Comparison of ENCODE assay signal across 8 cellular contexts in genomic region chr15:38670142-38671002, GRCh38.
DNase-seq lines count a peak whose midpoint lies in the region; ATAC-seq and TF ChIP-seq lines count a peak whose summit lies in the region.

No MANE protein-coding gene starts in this region.

- no peaks in the 10 kb centered on the region for H3K79me2 ChIP-seq in mesendoderm (ENCODE audit: control insufficient read depth, insufficient read depth, low read length)

- H3K23ac ChIP-seq in mesendoderm (ENCODE audit: low read length), result no peak overlapping the region

- H2BK120ac ChIP-seq in mesendoderm (ENCODE audit: low read depth, low read length), result no peak overlapping the region

- peaks cover 0 to 7% of the 10 kb centered on the region in 2 donors for H3K27me3 ChIP-seq in tibial artery
- peaks cover 3% of the 10 kb centered on the region for H3K27me3 ChIP-seq in mesendoderm (ENCODE audit: insufficient read depth, low read length, poor library complexity)

- TF ChIP-seq CTCF in tibial artery (IDR thresholded peaks at IDR 0.05), result no peak

- H3K4me1 ChIP-seq in tibial artery (no peaks in the 10 kb centered on the region), mesendoderm (ENCODE audit: control insufficient read depth, low read depth, low read length) (peaks cover 4% of the 10 kb centered on the region)

- no peak overlapping the region for H3K9ac ChIP-seq in mesendoderm (ENCODE audit: low read length)

- H2BK15ac ChIP-seq in mesendoderm (replicated peaks; ENCODE audit: low read depth), result no peak overlapping the region

- no peaks in the 10 kb centered on the region for H3K79me1 ChIP-seq in mesendoderm (ENCODE audit: low read length)

- intact Hi-C loops in activated T-helper 2 cell treated with anti-CD3 and anti-CD28 coated beads, Interferon-gamma antibody, Interleukin-2, Interleukin-4, amounts not matched to agents 10 μg/mL and 5 μg/mL and 100 μg/mL, durations not matched to agents 14 hours and 24 hours and 36 hours (cut with micrococcal nuclease), result loop anchor here (1.0 to 5.0 kb wide), 8 partner anchors 13 to 957 kb away; no protein-coding TSS in a partner anchor
- intact Hi-C loops in tibial artery (cut with DNase I; ENCODE audit: low total_unique reads), result no loop called here

- no peaks in the 10 kb centered on the region for H3K27me3 Mint-ChIP-seq in activated T-helper 2 cell treated with anti-CD3 and anti-CD28 coated beads, Interferon-gamma antibody, Interleukin-2, Interleukin-4, amounts not matched to agents 10 μg/mL and 5 μg/mL and 100 μg/mL, durations not matched to agents 14 hours and 24 hours and 36 hours (ENCODE audit: low read depth)
- H3K27me3 Mint-ChIP-seq in stimulated activated naive B cell treated with anti-CD40 and anti-IgM and Interleukin-4, amounts not matched to agents 10 μg/mL and 1 μg/mL and 100 μg/mL, for 72 hours, result no peaks in the 10 kb centered on the region

- H3K18ac ChIP-seq in mesendoderm (ENCODE audit: low read length), result no peak overlapping the region

- H4K5ac ChIP-seq in mesendoderm (ENCODE audit: low read length), result no peak overlapping the region

- no peak overlapping the region for H2AK5ac ChIP-seq in mesendoderm (ENCODE audit: low read length)

- peak; percentile 69 for DNase-seq in activated T-helper 2 cell treated with anti-CD3 and anti-CD28 coated beads, Interferon-gamma antibody, Interleukin-2, Interleukin-4, amounts not matched to agents 10 μg/mL and 5 μg/mL and 100 μg/mL, durations not matched to agents 14 hours and 24 hours and 36 hours (ENCODE audit: low spot score)
- DNase-seq in stimulated activated naive B cell treated with anti-CD40 and anti-IgM and Interleukin-4, amounts not matched to agents 10 μg/mL and 1 μg/mL and 100 μg/mL, for 72 hours, result peak; percentile 53
- DNase-seq in tibial artery, result no peak
- DNase-seq in NCI-H345 (lab: John Stamatoyannopoulos, UW), result no peak
- no peak for DNase-seq in mesendoderm
- no peak for DNase-seq in caudate nucleus (lab: John Stamatoyannopoulos, UW)

- H3K4me2 ChIP-seq in mesendoderm (ENCODE audit: low read length), result no peak overlapping the region

- H3K27ac ChIP-seq in tibial artery (no peak overlapping the region), mesendoderm (ENCODE audit: low read depth, low read length) (no peak overlapping the region), caudate nucleus (ENCODE audit: low read depth, low read length) (no peak overlapping the region)

- ATAC-seq in GM21360 (IDR thresholded peaks at IDR 0.05; ENCODE audit: unreplicated experiment) (peak; percentile 31), HG03378 (IDR thresholded peaks at IDR 0.05; ENCODE audit: unreplicated experiment) (peak; percentile 42)
- peak; percentile 67 to 68 for ATAC-seq in stimulated activated naive B cell treated with anti-CD40 and anti-IgM and Interleukin-4, amounts not matched to agents 10 μg/mL and 1 μg/mL and 100 μg/mL, for 72 hours (replicated peaks)

- H3K9me3 ChIP-seq in tibial artery, result no peaks in the 10 kb centered on the region

- no peak overlapping the region for H2BK5ac ChIP-seq in mesendoderm (ENCODE audit: low read length)

- WGBS in mesendoderm (ENCODE audit: extremely low coverage, insufficient coverage, low lambda C conversion rate), result no CpG with 5 or more reads among the region's 3 CpGs

- H3K36me3 Mint-ChIP-seq in activated T-helper 2 cell treated with anti-CD3 and anti-CD28 coated beads, Interferon-gamma antibody, Interleukin-2, Interleukin-4, amounts not matched to agents 10 μg/mL and 5 μg/mL and 100 μg/mL, durations not matched to agents 14 hours and 24 hours and 36 hours (ENCODE audit: low read depth), result peaks cover 14% of the 10 kb centered on the region
- H3K36me3 Mint-ChIP-seq in stimulated activated naive B cell treated with anti-CD40 and anti-IgM and Interleukin-4, amounts not matched to agents 10 μg/mL and 1 μg/mL and 100 μg/mL, for 72 hours, result no peaks in the 10 kb centered on the region

- no peak overlapping the region for H3K56ac ChIP-seq in mesendoderm (ENCODE audit: low read length)

- no peak overlapping the region for H4K8ac ChIP-seq in mesendoderm (ENCODE audit: low read depth, low read length)

- H3K4me3 ChIP-seq in tibial artery (no peak overlapping the region), mesendoderm (ENCODE audit: low read length) (no peak overlapping the region)

- no peak overlapping the region for H3K4ac ChIP-seq in mesendoderm (ENCODE audit: low read depth, low read length)

- peak overlapping the region; percentile 98 for H3K27ac Mint-ChIP-seq in activated T-helper 2 cell treated with anti-CD3 and anti-CD28 coated beads, Interferon-gamma antibody, Interleukin-2, Interleukin-4, amounts not matched to agents 10 μg/mL and 5 μg/mL and 100 μg/mL, durations not matched to agents 14 hours and 24 hours and 36 hours
- H3K27ac Mint-ChIP-seq in stimulated activated naive B cell treated with anti-CD40 and anti-IgM and Interleukin-4, amounts not matched to agents 10 μg/mL and 1 μg/mL and 100 μg/mL, for 72 hours, result peak overlapping the region; percentile 92

- H3K4me3 Mint-ChIP-seq in activated T-helper 2 cell treated with anti-CD3 and anti-CD28 coated beads, Interferon-gamma antibody, Interleukin-2, Interleukin-4, amounts not matched to agents 10 μg/mL and 5 μg/mL and 100 μg/mL, durations not matched to agents 14 hours and 24 hours and 36 hours (ENCODE audit: low read depth), result peak overlapping the region; percentile 68
- peak overlapping the region; percentile 37 to 50 for H3K4me3 Mint-ChIP-seq in stimulated activated naive B cell treated with anti-CD40 and anti-IgM and Interleukin-4, amounts not matched to agents 10 μg/mL and 1 μg/mL and 100 μg/mL, for 72 hours

- H3K9me3 Mint-ChIP-seq in activated T-helper 2 cell treated with anti-CD3 and anti-CD28 coated beads, Interferon-gamma antibody, Interleukin-2, Interleukin-4, amounts not matched to agents 10 μg/mL and 5 μg/mL and 100 μg/mL, durations not matched to agents 14 hours and 24 hours and 36 hours, result peaks cover 3% of the 10 kb centered on the region
- H3K9me3 Mint-ChIP-seq in stimulated activated naive B cell treated with anti-CD40 and anti-IgM and Interleukin-4, amounts not matched to agents 10 μg/mL and 1 μg/mL and 100 μg/mL, for 72 hours, result no peaks in the 10 kb centered on the region

- H3K4me1 Mint-ChIP-seq in activated T-helper 2 cell treated with anti-CD3 and anti-CD28 coated beads, Interferon-gamma antibody, Interleukin-2, Interleukin-4, amounts not matched to agents 10 μg/mL and 5 μg/mL and 100 μg/mL, durations not matched to agents 14 hours and 24 hours and 36 hours (ENCODE audit: low read depth), result peaks cover 79% of the 10 kb centered on the region
- H3K4me1 Mint-ChIP-seq in stimulated activated naive B cell treated with anti-CD40 and anti-IgM and Interleukin-4, amounts not matched to agents 10 μg/mL and 1 μg/mL and 100 μg/mL, for 72 hours, result peaks cover 50 to 79% of the 10 kb centered on the region in 2 donors

- H3K36me3 ChIP-seq in tibial artery, result no peaks in the 10 kb centered on the region
- H3K36me3 ChIP-seq in mesendoderm (ENCODE audit: control insufficient read depth, insufficient read depth, low read length), result no peaks in the 10 kb centered on the region

Comparison
In these comparisons a context has a peak if more than half of its experiments do, and no peak if none do; other contexts are left out.
1. DNase-seq: peak in activated T-helper 2 cell treated with anti-CD3 and anti-CD28 coated beads, Interferon-gamma antibody, Interleukin-2, Interleukin-4, amounts not matched to agents 10 μg/mL and 5 μg/mL and 100 μg/mL, durations not matched to agents 14 hours and 24 hours and 36 hours (single experiment) and stimulated activated naive B cell treated with anti-CD40 and anti-IgM and Interleukin-4, amounts not matched to agents 10 μg/mL and 1 μg/mL and 100 μg/mL, for 72 hours (single experiment); none in tibial artery (0 of 2), NCI-H345 (single experiment), mesendoderm (single experiment) and caudate nucleus (0 of 61).
2. Peak in every context shown above with its lines, with median percentiles within 50 percentile points of each other: ATAC-seq.